8 cellular contexts compared by ENCODE assay signal in the genomic region with DNA sequence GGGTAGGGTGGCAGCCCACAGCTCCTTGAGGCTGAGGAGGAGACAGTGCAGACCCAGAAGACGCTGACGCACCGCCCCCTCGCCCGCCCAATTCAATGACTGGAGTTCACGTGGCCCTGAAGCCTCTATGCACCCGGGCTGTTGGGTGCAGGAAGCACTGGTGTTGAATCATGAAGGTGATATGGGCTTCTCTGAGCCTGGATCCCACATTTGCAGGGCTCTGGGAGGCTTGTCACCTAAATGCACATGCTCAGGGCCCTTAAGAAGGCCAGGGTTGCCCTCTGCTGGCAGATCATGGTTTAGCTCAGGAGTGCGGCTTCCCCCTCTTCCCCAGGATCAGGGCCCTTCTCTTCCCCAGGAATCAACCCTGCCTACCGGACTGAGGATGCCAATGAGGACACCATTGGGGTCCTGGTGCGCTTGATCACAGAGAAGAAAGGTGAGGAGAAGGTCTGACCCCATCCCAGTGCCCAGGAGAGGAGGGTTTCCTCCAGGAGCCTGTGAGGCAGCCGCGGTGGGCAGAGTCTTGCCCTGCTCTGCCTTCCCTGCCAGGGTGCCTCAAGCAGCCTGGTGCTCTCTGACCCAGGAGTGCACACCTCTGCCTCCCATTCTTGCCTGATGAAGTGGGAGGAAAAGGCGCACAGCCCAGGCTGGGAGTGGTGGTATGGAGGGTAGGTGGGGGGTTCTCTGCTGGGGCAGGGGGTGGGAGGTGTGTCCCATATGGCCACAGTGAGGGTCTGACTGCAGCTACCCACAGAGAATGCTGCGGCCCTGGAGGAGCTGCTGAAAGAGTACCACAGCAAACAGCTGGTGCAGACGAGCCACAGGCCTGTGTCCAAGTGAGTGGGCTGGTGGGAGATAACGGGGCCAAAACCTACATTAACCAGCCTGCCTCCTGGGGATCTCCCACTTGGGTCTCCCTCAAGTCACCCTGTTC. TPM values are rescaled to one million over a fixed set of nuclear protein-coding genes. Genes with fewer than 3 reads are reported as not detected.
DNase-seq lines count a peak whose midpoint lies in the region; ATAC-seq and TF ChIP-seq lines count a peak whose summit lies in the region.

No MANE protein-coding gene starts in this region.

- H2AFZ ChIP-seq in SU-DHL-6 (ENCODE audit: low read depth, low read length, severe bottlenecking): no peak overlapping the region

- no peaks in the 10 kb centered on the region for H4K20me1 ChIP-seq in SU-DHL-6 (ENCODE audit: low read depth, low read length)

- TF ChIP-seq CTCF in SU-DHL-6 (IDR thresholded peaks at IDR 0.05; ENCODE audit: insufficient read depth, low read length, poor library complexity, severe bottlenecking): peak; percentile 52

- no peak for ATAC-seq in HG02840 (IDR thresholded peaks at IDR 0.05; ENCODE audit: low FRiP score, unreplicated experiment)
- ATAC-seq in HG03039 (IDR thresholded peaks at IDR 0.05; ENCODE audit: unreplicated experiment): no peak

- H3K27ac ChIP-seq in SU-DHL-6 (ENCODE audit: low read depth, low read length): no peak overlapping the region

- H3K9ac ChIP-seq in SU-DHL-6 (ENCODE audit: low read length): no peak overlapping the region

- H3K36me3 ChIP-seq in MG63 (peaks cover 21% of the 10 kb centered on the region), SU-DHL-6 (ENCODE audit: low read length) (no peaks in the 10 kb centered on the region)

- no peak overlapping the region for H3K4me2 ChIP-seq in SU-DHL-6 (ENCODE audit: low read depth, low read length, poor library complexity, severe bottlenecking)

- intact Hi-C loops in cardiac septum (cut with DNase I): loop anchor here (2.0 kb wide), 2 partner anchors 43 to 87 kb away; no protein-coding TSS in a partner anchor

- no peaks in the 10 kb centered on the region for H3K9me3 ChIP-seq in MG63
- H3K9me3 ChIP-seq in SU-DHL-6 (ENCODE audit: insufficient read depth, low read length): no peaks in the 10 kb centered on the region

- H3K27me3 ChIP-seq in MG63: no peaks in the 10 kb centered on the region
- H3K27me3 ChIP-seq in SU-DHL-6 (ENCODE audit: low read length): no peaks in the 10 kb centered on the region

- peak; percentile 34 for DNase-seq in GF-D8 (lab: John Stamatoyannopoulos, UW)
- peak; percentile 50 for DNase-seq in MG63
- peak; percentile 25 for DNase-seq in activated naive CD8-positive, alpha-beta T cell treated with anti-CD3 and anti-CD28 coated beads, Interleukin-2, amount 50 U/mL, for 16 hours (ENCODE audit: low read depth, low spot score)
- peak; percentile 85 for DNase-seq in cardiac septum (ENCODE audit: low spot score)
- DNase-seq in pulmonary artery endothelial cell (ENCODE audit: low read depth, low spot score): peak; percentile 29

- no peaks in the 10 kb centered on the region for H3K9me2 ChIP-seq in SU-DHL-6 (replicated peaks; ENCODE audit: insufficient read depth, low read length)

- H3F3A ChIP-seq in SU-DHL-6 (ENCODE audit: insufficient read depth): no peaks in the 10 kb centered on the region

- peaks cover 21% of the 10 kb centered on the region for H3K79me2 ChIP-seq in SU-DHL-6 (ENCODE audit: insufficient read depth, low read length)

- H3K4me3 ChIP-seq in MG63: no peak overlapping the region
- H3K4me3 ChIP-seq in SU-DHL-6 (ENCODE audit: insufficient read depth, low read length, poor library complexity, severe bottlenecking): no peak overlapping the region

RNA-seq across cellular contexts. Expression of a gene that starts 17.5 kb away (rescaled TPM):
- total RNA-seq in MG63 (2014; rRNA removed; shearing (Covaris generic); ENCODE audit: low replicate concordance): 3.2 and 5.0 TPM in 2 replicates
- total RNA-seq in cardiac septum: 3.8 TPM
- 6.8 and 8.6 TPM in 2 replicates for total RNA-seq in pulmonary artery endothelial cell

Comparison
In these comparisons a context has a peak if more than half of its experiments do, and no peak if none do; other contexts are left out.
1. DNase-seq: peak in every context shown above with its lines; median percentile 85 in cardiac septum; 50 in MG63; 34 in GF-D8; 29 in pulmonary artery endothelial cell; 25 in activated naive CD8-positive, alpha-beta T cell treated with anti-CD3 and anti-CD28 coated beads, Interleukin-2, amount 50 U/mL, for 16 hours.